ENCODE assay signal across 17 cellular contexts in genomic region chr1:170535418-170535817, GRCh38. TPM values are rescaled to one million over a fixed set of nuclear protein-coding genes. Genes with fewer than 3 reads are reported as not detected.
DNase-seq lines count a peak whose midpoint lies in the region; ATAC-seq and TF ChIP-seq lines count a peak whose summit lies in the region.
"Had no signal": no experiment of that assay in that cellular context is flagged by ENCODE, and none has a peak within 500 bp of the region (broad histone marks: within the 10 kb centered on the region; RNA-seq: fewer than 3 reads in every experiment).

No MANE protein-coding gene starts in this region.

- DNase-seq in left ventricle myocardium inferior (no peak), right cardiac atrium (no peak), Karpas-422 (no peak), neural crest cell (ENCODE audit: low read depth, low spot score) (no peak), testis (peak; percentile 72), NCI-H1417 (lab: John Stamatoyannopoulos, UW) (no peak)
- DNase-seq in activated naive CD4-positive, alpha-beta T cell treated with anti-CD3 and anti-CD28 coated beads for 36 hours: no peak
- DNase-seq: BE2C; C1 segment of cervical spinal cord; CD4-positive, CD25-positive, alpha-beta regulatory T cell; CD8-positive, alpha-beta memory T cell; COR-L47; GDM1; HCEC 1CT; IMR-90 had no signal

- H3K36me3 Mint-ChIP-seq in neural crest cell (ENCODE audit: low read depth): peaks cover 11% of the 10 kb centered on the region
- peaks cover 20% of the 10 kb centered on the region for H3K36me3 Mint-ChIP-seq in activated naive CD4-positive, alpha-beta T cell treated with anti-CD3 and anti-CD28 coated beads for 36 hours (ENCODE audit: low read depth)

- peak overlapping the region; percentile 13 for H3K4me2 ChIP-seq in Karpas-422 (ENCODE audit: low read depth, low read length, poor library complexity, severe bottlenecking)
- H3K4me2 ChIP-seq: GM23338 had no signal

- H3K9me3 ChIP-seq in left ventricle myocardium inferior (replicated peaks): no peaks in the 10 kb centered on the region
- no peaks in the 10 kb centered on the region for H3K9me3 ChIP-seq in right cardiac atrium (ENCODE audit: control insufficient read depth, low read length)
- no peaks in the 10 kb centered on the region for H3K9me3 ChIP-seq in Karpas-422 (ENCODE audit: low read length)
- no peaks in the 10 kb centered on the region for H3K9me3 ChIP-seq in testis
- H3K9me3 ChIP-seq: BE2C had no signal

- H3K36me3 ChIP-seq in left ventricle myocardium inferior (peaks cover 15% of the 10 kb centered on the region), Karpas-422 (ENCODE audit: insufficient read depth, low read length) (peaks cover 22% of the 10 kb centered on the region; the same call in 1 of the 2 replicates), testis (ENCODE audit: low read depth, missing control alignments) (no peaks in the 10 kb centered on the region)
- H3K36me3 ChIP-seq: BE2C had no signal

- no peak overlapping the region for H3K27ac Mint-ChIP-seq in neural crest cell (ENCODE audit: unreplicated experiment)
- no peak overlapping the region for H3K27ac Mint-ChIP-seq in activated naive CD4-positive, alpha-beta T cell treated with anti-CD3 and anti-CD28 coated beads for 36 hours
- H3K27ac Mint-ChIP-seq: GM23338 had no signal

- 94% methylated on average over 2 of the region's 2 CpGs for WGBS in right cardiac atrium
- 15 to 33% methylated on average over 2 of the region's 2 CpGs for WGBS in testis, 2 donors

- ATAC-seq in right cardiac atrium: no peak
- ATAC-seq: GM23338 had no signal

- no peak for TF ChIP-seq CTCF in left ventricle myocardium inferior (IDR thresholded peaks at IDR 0.05; ENCODE audit: borderline replicate concordance)
- TF ChIP-seq CTCF in neural crest cell (conservative IDR thresholded peaks at IDR 0.05): no peak
- no peak for TF ChIP-seq CTCF in testis (IDR thresholded peaks at IDR 0.05)

- H3K9ac ChIP-seq in Karpas-422 (ENCODE audit: low read length): no peak overlapping the region

- CTCF ChIA-PET in activated naive CD4-positive, alpha-beta T cell treated with anti-CD3 and anti-CD28 coated beads for 36 hours (lab: Charles Lee): no interaction called here

- H4K20me1 ChIP-seq in Karpas-422 (ENCODE audit: insufficient read depth, low read depth, low read length): no peaks in the 10 kb centered on the region

- H3K4me3 ChIP-seq in left ventricle myocardium inferior: no peak overlapping the region
- H3K4me3 ChIP-seq in right cardiac atrium (ENCODE audit: low read length): no peak overlapping the region
- H3K4me3 ChIP-seq in Karpas-422 (ENCODE audit: low read length): no peak overlapping the region
- H3K4me3 ChIP-seq in testis: no peak overlapping the region
- H3K4me3 ChIP-seq: GM23338 had no signal

- no peaks in the 10 kb centered on the region for H3K9me3 Mint-ChIP-seq in neural crest cell
- H3K9me3 Mint-ChIP-seq in activated naive CD4-positive, alpha-beta T cell treated with anti-CD3 and anti-CD28 coated beads for 36 hours: no peaks in the 10 kb centered on the region
- H3K9me3 Mint-ChIP-seq: CD4-positive, CD25-positive, alpha-beta regulatory T cell; CD8-positive, alpha-beta memory T cell; GM23338 had no signal

- no peaks in the 10 kb centered on the region for H3K27me3 Mint-ChIP-seq in neural crest cell (ENCODE audit: low read depth)
- no peaks in the 10 kb centered on the region for H3K27me3 Mint-ChIP-seq in activated naive CD4-positive, alpha-beta T cell treated with anti-CD3 and anti-CD28 coated beads for 36 hours (ENCODE audit: low read depth)
- H3K27me3 Mint-ChIP-seq: CD4-positive, CD25-positive, alpha-beta regulatory T cell; CD8-positive, alpha-beta memory T cell had no signal

- H3K9me2 ChIP-seq in Karpas-422 (replicated peaks; ENCODE audit: insufficient read depth, low read length): no peaks in the 10 kb centered on the region; the same call in 1 of the 2 replicates

- no peak for TF ChIP-seq POLR2A in testis (IDR thresholded peaks at IDR 0.05)

- H3K4me3 Mint-ChIP-seq in neural crest cell: peak overlapping the region; percentile 17
- H3K4me3 Mint-ChIP-seq in activated naive CD4-positive, alpha-beta T cell treated with anti-CD3 and anti-CD28 coated beads for 36 hours: no peak overlapping the region
- H3K4me3 Mint-ChIP-seq: CD8-positive, alpha-beta memory T cell; GM23338 had no signal

- peak overlapping the region; percentile 29 for H3K27ac ChIP-seq in left ventricle myocardium inferior (replicated peaks)
- H3K27ac ChIP-seq in right cardiac atrium (ENCODE audit: low read length): no peak overlapping the region
- H3K27ac ChIP-seq in Karpas-422 (ENCODE audit: low read length): no peak overlapping the region
- no peak overlapping the region for H3K27ac ChIP-seq in testis
- H3K27ac ChIP-seq: HL-60 had no signal

- intact Hi-C loops in left ventricle myocardium inferior (cut with micrococcal nuclease): no loop called here
- intact Hi-C loops in right cardiac atrium (cut with DNase I): loop anchor here in 1 of 4 donors (10.0 kb wide), 1 partner anchor 129 kb away; the partner anchor contains the start of gene PRRX1
- intact Hi-C loops in testis (cut with DNase I; ENCODE audit: low total_unique reads): no loop called here
- intact Hi-C loops in activated naive CD4-positive, alpha-beta T cell treated with anti-CD3 and anti-CD28 coated beads for 36 hours (cut with micrococcal nuclease): loop anchor here (10.0 kb wide), 1 partner anchor 951 kb away; the partner anchor contains the start of gene F5

- peaks cover 16% of the 10 kb centered on the region for H3K4me1 Mint-ChIP-seq in neural crest cell
- peaks cover 24% of the 10 kb centered on the region for H3K4me1 Mint-ChIP-seq in activated naive CD4-positive, alpha-beta T cell treated with anti-CD3 and anti-CD28 coated beads for 36 hours (ENCODE audit: low read depth)

- H2AFZ ChIP-seq in Karpas-422 (ENCODE audit: low read length): no peak overlapping the region
- H2AFZ ChIP-seq: GM23338 had no signal

- H3K27me3 ChIP-seq in left ventricle myocardium inferior (ENCODE audit: low read depth): no peaks in the 10 kb centered on the region
- no peaks in the 10 kb centered on the region for H3K27me3 ChIP-seq in right cardiac atrium (ENCODE audit: control insufficient read depth, insufficient read depth)
- H3K27me3 ChIP-seq in Karpas-422 (ENCODE audit: low read length): no peaks in the 10 kb centered on the region
- H3K27me3 ChIP-seq in testis: no peaks in the 10 kb centered on the region
- H3K27me3 ChIP-seq: BE2C had no signal

- H3K79me2 ChIP-seq in Karpas-422 (ENCODE audit: low read length): peaks cover 67% of the 10 kb centered on the region

- H3K4me1 ChIP-seq in left ventricle myocardium inferior (peaks cover 65% of the 10 kb centered on the region), right cardiac atrium (ENCODE audit: control insufficient read depth, insufficient read depth, low read length) (no peaks in the 10 kb centered on the region), Karpas-422 (ENCODE audit: low read length) (peaks cover 27% of the 10 kb centered on the region), testis (peaks cover 12% of the 10 kb centered on the region)
- H3K4me1 ChIP-seq: BE2C had no signal

RNA-seq across cellular contexts. Expression of gene GORAB, which starts 3.5 kb away (rescaled TPM):
- 9.3 TPM for total RNA-seq in left ventricle myocardium inferior
- 10 to 100 TPM in 2 of 4 donors, 1 to 10 TPM in 2; 9.0 to 10.9 (median 10.0) TPM for total RNA-seq in right cardiac atrium
- 4.6 TPM for polyA plus RNA-seq in right cardiac atrium
- total RNA-seq in Karpas-422 (2014; rRNA removed; shearing (Covaris generic); ENCODE audit: low replicate concordance): 7.2 and 13.1 TPM in 2 replicates
- total RNA-seq in neural crest cell: 10.5 and 14.2 TPM in 2 replicates
- 10 to 100 TPM; 23.5 to 41.6 TPM for total RNA-seq in testis
- 16.7 TPM for polyA plus RNA-seq in testis (ENCODE audit: insufficient read depth, low read depth, low replicate concordance)
- total RNA-seq in activated naive CD4-positive, alpha-beta T cell treated with anti-CD3 and anti-CD28 coated beads for 36 hours: 1 to 10 TPM; 9.5 TPM
